8 cellular contexts compared by ENCODE assay signal in the genomic region with DNA sequence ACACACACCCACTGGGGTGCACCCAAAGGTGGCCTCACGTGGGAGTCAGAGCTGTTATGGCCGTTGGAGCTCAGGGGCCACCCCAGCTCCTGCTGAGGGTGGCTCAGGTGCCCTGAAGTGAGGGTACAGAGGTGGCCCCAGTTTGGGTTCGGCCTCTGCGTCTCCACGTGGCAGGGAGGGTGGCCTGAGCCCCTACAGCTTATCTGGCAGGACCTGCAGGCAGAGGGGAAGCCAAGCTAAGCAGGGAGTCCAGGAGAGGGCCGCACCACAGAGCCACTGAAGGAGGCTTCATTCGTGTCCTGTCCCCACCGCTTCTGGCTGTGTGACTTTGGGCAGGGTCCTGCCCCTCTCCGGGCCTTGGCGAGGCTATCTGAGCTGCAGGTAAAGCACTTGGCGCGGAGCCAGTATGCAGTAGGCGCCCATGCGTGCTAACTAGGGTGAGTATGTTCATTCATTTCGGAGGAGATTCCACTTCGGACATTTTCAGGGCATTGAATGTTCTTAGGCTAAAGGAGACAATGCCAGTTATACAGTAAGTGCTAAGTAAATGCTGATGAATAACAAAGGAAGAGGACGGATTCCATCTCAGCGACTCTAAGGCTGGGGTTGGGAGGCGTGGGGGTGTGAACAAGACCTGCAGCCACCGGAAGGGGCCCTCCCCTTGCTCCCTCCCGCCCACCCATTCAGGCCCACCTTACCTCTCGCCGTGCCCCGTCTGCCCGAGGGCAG. TPM values are rescaled to one million over a fixed set of nuclear protein-coding genes. Genes with fewer than 3 reads are reported as not detected.
DNase-seq lines count a peak whose midpoint lies in the region; ATAC-seq and TF ChIP-seq lines count a peak whose summit lies in the region.

No MANE protein-coding gene starts in this region.

- H3K36me3 Mint-ChIP-seq in activated T-helper 17 cell treated with anti-CD3 and anti-CD28 coated beads, Interleukin-2, amount 50 U/mL, for 72 hours (ENCODE audit: low read depth): peaks cover 25% of the 10 kb centered on the region
- H3K36me3 Mint-ChIP-seq in immature natural killer cell: no peaks in the 10 kb centered on the region

- H3K27ac Mint-ChIP-seq in activated T-helper 17 cell treated with anti-CD3 and anti-CD28 coated beads, Interleukin-2, amount 50 U/mL, for 72 hours: no peak overlapping the region
- peak overlapping the region in 4 of 6 donors; percentile 34 to 79 (median 50) for H3K27ac Mint-ChIP-seq in immature natural killer cell

- H3K36me3 ChIP-seq in ES-I3 (ENCODE audit: insufficient read depth, low read length) (no peaks in the 10 kb centered on the region), SJCRH30 (no peaks in the 10 kb centered on the region)

- H3K27me3 ChIP-seq in SJCRH30: 0 out of 2 replicates have a peak, but pooled peaks cover 4% of the 10 kb centered on the region

- no peak for TF ChIP-seq CTCF in 22Rv1 (IDR thresholded peaks at IDR 0.05)

- H3K27ac ChIP-seq in 22Rv1 (peak overlapping the region; percentile 50), SJCRH30 (no peak overlapping the region)

- H3K9me3 ChIP-seq in ES-I3 (ENCODE audit: control insufficient read depth, insufficient read depth, low read length) (no peaks in the 10 kb centered on the region), SJCRH30 (replicated peaks) (no peaks in the 10 kb centered on the region)

- H3K4me3 ChIP-seq in SJCRH30: no peak overlapping the region

- DNase-seq in immature natural killer cell (no peak), SJCRH30 (no peak)
- no peak for DNase-seq in activated CD8-positive, alpha-beta memory T cell treated with anti-CD3 and anti-CD28 coated beads, Interleukin-2, amount 50 U/mL, for 48 hours
- DNase-seq in activated effector memory CD4-positive, alpha-beta T cell treated with Interleukin-2 at 50 U/mL for 16 hours: no peak

- H3K4me1 Mint-ChIP-seq in activated T-helper 17 cell treated with anti-CD3 and anti-CD28 coated beads, Interleukin-2, amount 50 U/mL, for 72 hours: peaks cover 8% of the 10 kb centered on the region
- H3K4me1 Mint-ChIP-seq in immature natural killer cell: peaks cover 27 to 36% of the 10 kb centered on the region in 2 donors

- H3K27me3 Mint-ChIP-seq in activated T-helper 17 cell treated with anti-CD3 and anti-CD28 coated beads, Interleukin-2, amount 50 U/mL, for 72 hours: no peaks in the 10 kb centered on the region
- peaks cover 0 to 9% (median 2%) of the 10 kb centered on the region in 3 donors for H3K27me3 Mint-ChIP-seq in immature natural killer cell (ENCODE audit: low read depth in 3 of 3)

- peak overlapping the region; percentile 36 for H3K9ac ChIP-seq in ES-I3 (ENCODE audit: low read depth, low read length)

- H3K4me3 Mint-ChIP-seq in activated T-helper 17 cell treated with anti-CD3 and anti-CD28 coated beads, Interleukin-2, amount 50 U/mL, for 72 hours: peak overlapping the region; percentile 64
- peak overlapping the region; percentile 62 to 82 (median 66) for H3K4me3 Mint-ChIP-seq in immature natural killer cell

- H3K4me1 ChIP-seq in ES-I3 (ENCODE audit: insufficient read depth, low read length) (peaks cover 18% of the 10 kb centered on the region; the same call in 1 of the 2 replicates), SJCRH30 (peaks cover 9% of the 10 kb centered on the region)

- no peak for ATAC-seq in activated T-helper 17 cell treated with anti-CD3 and anti-CD28 coated beads, Interleukin-2, amount 50 U/mL, for 72 hours (replicated peaks)
- no peak for ATAC-seq in HG03432 (IDR thresholded peaks at IDR 0.05; ENCODE audit: unreplicated experiment)

- no peaks in the 10 kb centered on the region for H3K9me3 Mint-ChIP-seq in activated T-helper 17 cell treated with anti-CD3 and anti-CD28 coated beads, Interleukin-2, amount 50 U/mL, for 72 hours
- H3K9me3 Mint-ChIP-seq in immature natural killer cell: peaks cover 0 to 1% (median 0%) of the 10 kb centered on the region in 6 donors

RNA-seq across cellular contexts. Expression of gene REX1BD, which starts 4.9 kb away (rescaled TPM):
- total RNA-seq in activated T-helper 17 cell treated with anti-CD3 and anti-CD28 coated beads, Interleukin-2, amount 50 U/mL, for 72 hours: 10 to 100 TPM; 36.3 to 46.6 TPM
- polyA plus RNA-seq in immature natural killer cell: 100 to 1,000 TPM; 123 to 175 (median 146) TPM
- total RNA-seq in SJCRH30 (2014; rRNA removed; shearing (Covaris generic)): 24.8 TPM in 2 replicates

RNA-seq across cellular contexts. Expression of gene CRLF1, which starts 13.1 kb away (rescaled TPM):
- total RNA-seq in activated T-helper 17 cell treated with anti-CD3 and anti-CD28 coated beads, Interleukin-2, amount 50 U/mL, for 72 hours: not detected
- polyA plus RNA-seq in immature natural killer cell: 1 to 10 TPM in 1 of 3 donors, under 1 TPM in 1, not detected in 1; 0.89 to 1.2 TPM
- 20.6 and 22.1 TPM in 2 replicates for total RNA-seq in SJCRH30 (2014; rRNA removed; shearing (Covaris generic))

RNA-seq across cellular contexts. Expression of gene TMEM59L, which starts 19.1 kb away (rescaled TPM):
- total RNA-seq in activated T-helper 17 cell treated with anti-CD3 and anti-CD28 coated beads, Interleukin-2, amount 50 U/mL, for 72 hours: under 1 TPM in 1 of 2 donors, not detected in 1; 0.48 TPM
- polyA plus RNA-seq in immature natural killer cell: not detected
- 0.20 TPM in 1 of 2 replicates, not detected in the other for total RNA-seq in SJCRH30 (2014; rRNA removed; shearing (Covaris generic))

RNA-seq across cellular contexts. Expression of gene UBA52, which starts 21.9 kb away (rescaled TPM):
- 1,000 to 10,000 TPM; 1,569 to 1,681 TPM for total RNA-seq in activated T-helper 17 cell treated with anti-CD3 and anti-CD28 coated beads, Interleukin-2, amount 50 U/mL, for 72 hours
- polyA plus RNA-seq in immature natural killer cell: 1,000 to 10,000 TPM in 1 of 3 donors, 100 to 1,000 TPM in 2; 613 to 1,093 (median 997) TPM
- total RNA-seq in SJCRH30 (2014; rRNA removed; shearing (Covaris generic)): 1,236 and 1,352 TPM in 2 replicates

RNA-seq across cellular contexts. Expression of gene KXD1, which starts 35.9 kb away (rescaled TPM):
- 100 to 1,000 TPM; 116 to 118 TPM for total RNA-seq in activated T-helper 17 cell treated with anti-CD3 and anti-CD28 coated beads, Interleukin-2, amount 50 U/mL, for 72 hours
- polyA plus RNA-seq in immature natural killer cell: 100 to 1,000 TPM in 1 of 3 donors, 10 to 100 TPM in 2; 85.9 to 134 (median 93.0) TPM
- 71.0 and 75.8 TPM in 2 replicates for total RNA-seq in SJCRH30 (2014; rRNA removed; shearing (Covaris generic))

Comparison
In these comparisons a context has a peak if more than half of its experiments do, and no peak if none do; other contexts are left out.
1. RNA of gene CRLF1, which starts 13.1 kb away (total RNA-seq): 20.6 to 22.1 TPM in SJCRH30; not detected in activated T-helper 17 cell treated with anti-CD3 and anti-CD28 coated beads, Interleukin-2, amount 50 U/mL, for 72 hours; every median in the first group is over 10 times any median in the second.